Comparison of ENCODE assay signal across 19 cellular contexts in the genomic region with DNA sequence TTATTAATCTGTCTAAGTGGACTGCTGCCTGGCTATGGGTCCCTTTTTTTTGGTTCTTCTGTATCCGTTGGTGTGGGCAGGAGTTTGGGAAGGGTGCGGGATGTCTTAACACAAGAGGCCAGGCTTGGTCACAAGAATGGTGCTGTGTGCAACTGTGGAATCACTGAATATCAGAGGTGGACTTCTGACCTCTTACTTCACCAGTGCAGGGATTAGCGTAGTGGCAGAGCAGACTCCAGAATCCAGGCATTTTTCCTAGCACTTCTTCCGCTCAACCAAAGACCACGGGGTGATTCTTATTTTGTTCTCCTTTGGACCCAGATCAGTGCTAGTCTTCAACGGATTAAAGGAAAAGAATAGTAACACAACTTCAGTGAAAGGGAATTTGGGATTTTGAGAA.
DNase-seq lines count a peak whose midpoint lies in the region; TF ChIP-seq lines count a peak whose summit lies in the region.
"Had no signal": no experiment of that assay in that cellular context is flagged by ENCODE, and none has a peak within 500 bp of the region (broad histone marks: within the 10 kb centered on the region; RNA-seq: fewer than 3 reads in every experiment).

No MANE protein-coding gene starts in this region.

- no peak overlapping the region for H3K4me2 ChIP-seq in hepatocyte
- H3K4me2 ChIP-seq in neural progenitor cell: no peak overlapping the region
- H3K4me2 ChIP-seq: A549 had no signal

- no peak overlapping the region for H3K27ac Mint-ChIP-seq in neural progenitor cell
- H3K27ac Mint-ChIP-seq: CD4-positive, alpha-beta memory T cell; HFFc6 had no signal

- H3K4me3 ChIP-seq in hepatocyte (no peak overlapping the region), liver (ENCODE audit: low read depth in 1 of 3, low read length in 3 of 3) (no peak overlapping the region), neural progenitor cell (no peak overlapping the region)
- H3K4me3 ChIP-seq: A549, HAP-1 had no signal

- H3K4me3 Mint-ChIP-seq in neural progenitor cell: no peak overlapping the region
- H3K4me3 Mint-ChIP-seq: CD4-positive, alpha-beta memory T cell; HFFc6 had no signal

- H3K36me3 ChIP-seq in hepatocyte (replicated peaks; ENCODE audit: insufficient read depth, low read depth) (no peaks in the 10 kb centered on the region), liver (ENCODE audit: control insufficient read depth in 4 of 4, insufficient read depth in 3 of 4, low read depth in 1 of 4, low read length in 3 of 4) (no peaks in the 10 kb centered on the region), neural progenitor cell (no peaks in the 10 kb centered on the region)
- H3K36me3 ChIP-seq: HAP-1 had no signal

- whole genome bisulfite sequencing in hepatocyte (ENCODE audit: low lambda C conversion rate, missing lambda C conversion rate): 71% methylated on average over 6 of the region's 6 CpGs
- 43% methylated on average over 6 of the region's 6 CpGs for WGBS in liver

- peaks cover 15% of the 10 kb centered on the region for H3K4me1 Mint-ChIP-seq in neural progenitor cell
- H3K4me1 Mint-ChIP-seq: CD4-positive, alpha-beta memory T cell had no signal

- intact Hi-C loops in cardiac septum (cut with DNase I): no loop called here

- no peak overlapping the region for H3K9ac ChIP-seq in liver (ENCODE audit: low read depth in 1 of 2, low read length in 2 of 2)
- H3K9ac ChIP-seq in neural progenitor cell: no peak overlapping the region

- no peaks in the 10 kb centered on the region for H3K9me2 ChIP-seq in hepatocyte (replicated peaks; ENCODE audit: insufficient read depth)

- no peaks in the 10 kb centered on the region for H3K36me3 Mint-ChIP-seq in neural progenitor cell
- H3K36me3 Mint-ChIP-seq: CD4-positive, alpha-beta memory T cell had no signal

- no peaks in the 10 kb centered on the region for H3K9me3 Mint-ChIP-seq in neural progenitor cell
- H3K9me3 Mint-ChIP-seq: HFFc6 had no signal

- H3K4me1 ChIP-seq in hepatocyte (ENCODE audit: insufficient read depth) (no peaks in the 10 kb centered on the region), liver (ENCODE audit: control insufficient read depth in 4 of 4, insufficient read depth in 4 of 4, low read length in 3 of 4) (no peaks in the 10 kb centered on the region), neural progenitor cell (peaks cover 8% of the 10 kb centered on the region)
- H3K4me1 ChIP-seq: A549, HAP-1 had no signal

- no peak overlapping the region for H2AFZ ChIP-seq in hepatocyte
- no peak overlapping the region for H2AFZ ChIP-seq in neural progenitor cell (replicated peaks)

- H3K27ac ChIP-seq in hepatocyte: no peak overlapping the region
- no peak overlapping the region for H3K27ac ChIP-seq in liver (ENCODE audit: low read depth in 1 of 2, low read length in 2 of 2)
- no peak overlapping the region for H3K27ac ChIP-seq in neural progenitor cell
- H3K27ac ChIP-seq: A549 had no signal

- H3K27me3 ChIP-seq in hepatocyte: no peaks in the 10 kb centered on the region
- no peaks in the 10 kb centered on the region for H3K27me3 ChIP-seq in liver (ENCODE audit: control insufficient read depth in 4 of 4, insufficient read depth in 4 of 4, low read length in 3 of 4)
- no peaks in the 10 kb centered on the region for H3K27me3 ChIP-seq in neural progenitor cell

- peak; percentile 45 for DNase-seq in hepatocyte (ENCODE audit: low spot score)
- DNase-seq in neural progenitor cell (ENCODE audit: low spot score): peak; percentile 10
- DNase-seq in SW480 (ENCODE audit: low spot score): no peak
- DNase-seq in GM19238 (ENCODE audit: insufficient read length, low spot score): no peak
- DNase-seq in cardiac septum (ENCODE audit: low spot score): no peak
- DNase-seq in stimulated activated CD4-positive, alpha-beta T cell treated with anti-CD3 and anti-CD28 coated beads, Interleukin-12 subunit alpha, Interleukin-12 subunit beta, amount 100 ng/mL, for 4 hours: no peak
- DNase-seq: 8988T; ACHN; C1 segment of cervical spinal cord; Calu3; CD4-positive, alpha-beta memory T cell; COR-L47; DMS53; GF-D8; GOT3; HFFc6 had no signal

- H3K27me3 Mint-ChIP-seq in neural progenitor cell (ENCODE audit: insufficient read depth, low read depth): peaks cover 5% of the 10 kb centered on the region
- H3K27me3 Mint-ChIP-seq: CD4-positive, alpha-beta memory T cell had no signal

- no peak for TF ChIP-seq CTCF in hepatocyte (IDR thresholded peaks at IDR 0.05; ENCODE audit: poor library complexity)
- no peak for TF ChIP-seq CTCF in liver (IDR thresholded peaks at IDR 0.05; ENCODE audit: low read depth, low read length, missing input control)
- no peak for TF ChIP-seq CTCF in neural progenitor cell (IDR thresholded peaks at IDR 0.05)

- no peaks in the 10 kb centered on the region for H3K79me2 ChIP-seq in hepatocyte
- H3K79me2 ChIP-seq in neural progenitor cell (ENCODE audit: low read depth): no peaks in the 10 kb centered on the region

- H3F3A ChIP-seq in neural progenitor cell (ENCODE audit: low read depth): no peaks in the 10 kb centered on the region

- TF ChIP-seq RAD21 in liver (IDR thresholded peaks at IDR 0.05): no peak

- no peaks in the 10 kb centered on the region for H3K9me3 ChIP-seq in hepatocyte (ENCODE audit: low read depth)
- H3K9me3 ChIP-seq in liver (ENCODE audit: control insufficient read depth in 4 of 4, low read length in 3 of 4): no peaks in the 10 kb centered on the region
- H3K9me3 ChIP-seq in neural progenitor cell (ENCODE audit: low read depth): no peaks in the 10 kb centered on the region
- H3K9me3 ChIP-seq: A549, HAP-1 had no signal

- H4K20me1 ChIP-seq in hepatocyte (ENCODE audit: insufficient read depth, poor library complexity, severe bottlenecking): no peaks in the 10 kb centered on the region
- H4K20me1 ChIP-seq in neural progenitor cell (ENCODE audit: low read depth): no peaks in the 10 kb centered on the region

TF ChIP-seq in liver, 16 proteins besides CTCF, POLR2A, EP300 and RAD21:
- TF ChIP-seq HNF4G (IDR thresholded peaks at IDR 0.05): peak; percentile 9
- peak; percentile 63 to 75 for TF ChIP-seq HNF4A (conservative IDR thresholded peaks at IDR 0.05)
- TF ChIP-seq RXRA (IDR thresholded peaks at IDR 0.05): no peak
TF ChIP-seq in liver: peak in this region for 2.

Comparison
In these comparisons a context has a peak if more than half of its experiments do, and no peak if none do; other contexts are left out.
1. DNase-seq: peak in hepatocyte (single experiment) and neural progenitor cell (single experiment); none in SW480 (single experiment), GM19238 (single experiment), cardiac septum (single experiment) and stimulated activated CD4-positive, alpha-beta T cell treated with anti-CD3 and anti-CD28 coated beads, Interleukin-12 subunit alpha, Interleukin-12 subunit beta, amount 100 ng/mL, for 4 hours (single experiment).